ENCODE assay signal across 12 cellular contexts in genomic region chr10:78584666-78585065, GRCh38.
"Had no signal": no experiment of that assay in that cellular context is flagged by ENCODE, and none has a peak within 500 bp of the region (broad histone marks: within the 10 kb centered on the region; RNA-seq: fewer than 3 reads in every experiment).

No MANE protein-coding gene starts in this region.

- H3K4me3 ChIP-seq: dorsolateral prefrontal cortex, heart left ventricle, lower lobe of right lung, psoas muscle, SJCRH30, skin epidermis, tibial artery had no signal

- H3K27ac ChIP-seq: dorsolateral prefrontal cortex, foreskin keratinocyte, lower lobe of right lung, psoas muscle, SJCRH30, skin epidermis, tibial artery had no signal

- H3K4me1 ChIP-seq: foreskin keratinocyte, lower lobe of right lung, psoas muscle, SJCRH30 had no signal

- H3K27me3 ChIP-seq: dorsolateral prefrontal cortex, heart left ventricle, SJCRH30, tibial artery had no signal

- H3K36me3 ChIP-seq: heart left ventricle, lower lobe of right lung, SJCRH30, tibial artery had no signal

- DNase-seq: activated gamma-delta T cell; activated naive CD8-positive, alpha-beta T cell treated with anti-CD3 and anti-CD28 coated beads for 36 hours; activated T-cell treated with anti-CD3 and anti-CD28 coated beads, Interleukin-2, amount 50 U/mL, for 24 hours; dorsolateral prefrontal cortex; foreskin keratinocyte; lower lobe of right lung; naive thymus-derived CD8-positive, alpha-beta T cell; psoas muscle; SJCRH30; tibial artery had no signal

- ATAC-seq: foreskin keratinocyte; lower lobe of right lung; naive thymus-derived CD8-positive, alpha-beta T cell; psoas muscle had no signal

- H3K9me3 ChIP-seq: lower lobe of right lung, psoas muscle, SJCRH30, tibial artery had no signal
